In genomic region chr9:92294297-92294676, GRCh38 we compare ENCODE assay signal across 8 cellular contexts. TPM values are rescaled to one million over a fixed set of nuclear protein-coding genes. Genes with fewer than 3 reads are reported as not detected.
A peak's percentile ranks its signal among the peaks of the same experiment; 100 is the strongest.
DNase-seq lines count a peak whose midpoint lies in the region; ATAC-seq and TF ChIP-seq lines count a peak whose summit lies in the region.

No MANE protein-coding gene starts in this region.

- peak; percentile 19 for DNase-seq in DND-41
- DNase-seq in LoVo (ENCODE audit: low spot score), result peak; percentile 27
- DNase-seq in activated naive CD4-positive, alpha-beta T cell treated with anti-CD3 and anti-CD28 coated beads, Interleukin-2, amount 50 U/mL, for 72 hours (ENCODE audit: low spot score in 2 of 2), result peak in 1 of 2 donors; percentile 20
- DNase-seq in iPS DF 6.9 (ENCODE audit: low read depth, low spot score), result no peak
- no peak for DNase-seq in sciatic nerve (ENCODE audit: low spot score)
- no peak for DNase-seq in NCI-H1048 (lab: John Stamatoyannopoulos, UW)

- H3K79me2 ChIP-seq in DND-41 (ENCODE audit: insufficient read depth, low read length), result peaks cover 57% of the 10 kb centered on the region

- H3K4me1 ChIP-seq in DND-41 (ENCODE audit: insufficient read depth, low read length) (peaks cover 53% of the 10 kb centered on the region), iPS DF 6.9 (ENCODE audit: control insufficient read depth, insufficient read depth, low read length) (no peaks in the 10 kb centered on the region), skeletal muscle satellite cell (ENCODE audit: control insufficient read depth, insufficient read depth, low read length) (peaks cover 24% of the 10 kb centered on the region)

- peak overlapping the region; percentile 97 to 100 for H3K27ac Mint-ChIP-seq in activated naive CD4-positive, alpha-beta T cell treated with anti-CD3 and anti-CD28 coated beads, Interleukin-2, amount 50 U/mL, for 72 hours

- no peak for TF ChIP-seq CTCF in DND-41 (IDR thresholded peaks at IDR 0.05; ENCODE audit: borderline replicate concordance, extremely low read depth, low read length, poor library complexity, severe bottlenecking)

- peak overlapping the region; percentile 82 for H3K27ac ChIP-seq in DND-41 (ENCODE audit: low read length)
- H3K27ac ChIP-seq in iPS DF 6.9 (ENCODE audit: low read length), result no peak overlapping the region

- ATAC-seq in DND-41 (ENCODE audit: insufficient read depth, low read depth), result peak; percentile 13; the same call in 2 of the 3 replicates
- no peak for ATAC-seq in activated naive CD4-positive, alpha-beta T cell treated with anti-CD3 and anti-CD28 coated beads, Interleukin-2, amount 50 U/mL, for 72 hours
- no peak for ATAC-seq in sciatic nerve
- no peak for ATAC-seq in HG03520 (IDR thresholded peaks at IDR 0.05; ENCODE audit: unreplicated experiment)

- no peaks in the 10 kb centered on the region for H3K9me3 Mint-ChIP-seq in activated naive CD4-positive, alpha-beta T cell treated with anti-CD3 and anti-CD28 coated beads, Interleukin-2, amount 50 U/mL, for 72 hours

- peaks cover 26% of the 10 kb centered on the region; the same call in 1 of the 2 replicates for H4K20me1 ChIP-seq in DND-41 (ENCODE audit: insufficient read depth, low read length)

- H3K27me3 ChIP-seq in DND-41 (ENCODE audit: insufficient read depth, low read length, poor library complexity) (no peaks in the 10 kb centered on the region), iPS DF 6.9 (ENCODE audit: control insufficient read depth, insufficient read depth, low read length) (no peaks in the 10 kb centered on the region), skeletal muscle satellite cell (ENCODE audit: control insufficient read depth, insufficient read depth, low read length) (no peaks in the 10 kb centered on the region)

- H3K4me3 ChIP-seq in DND-41 (ENCODE audit: low read depth in 1 of 2, low read length in 2 of 2) (peak overlapping the region; percentile 61 to 85), iPS DF 6.9 (ENCODE audit: low read length) (peak overlapping the region; percentile 27; the same call in 1 of the 2 replicates), skeletal muscle satellite cell (ENCODE audit: low read length) (peak overlapping the region; percentile 88)

- WGBS in iPS DF 6.9 (ENCODE audit: insufficient coverage, insufficient read length), result no CpG with 5 or more reads among the region's 13 CpGs

- H3K36me3 ChIP-seq in DND-41 (ENCODE audit: insufficient read depth, low read length) (peaks cover 55% of the 10 kb centered on the region), iPS DF 6.9 (ENCODE audit: control insufficient read depth, insufficient read depth, low read length) (peaks cover 3% of the 10 kb centered on the region; the same call in 1 of the 2 replicates), skeletal muscle satellite cell (ENCODE audit: insufficient read depth, low read length) (peaks cover 31% of the 10 kb centered on the region)

- H3K4me2 ChIP-seq in DND-41 (ENCODE audit: insufficient read depth, low read length) (peak overlapping the region; percentile 88), skeletal muscle satellite cell (ENCODE audit: low read length) (peak overlapping the region; percentile 83)

- H3K9me3 ChIP-seq in DND-41 (ENCODE audit: insufficient read depth, low read length, severe bottlenecking) (no peaks in the 10 kb centered on the region), iPS DF 6.9 (ENCODE audit: control insufficient read depth, insufficient read depth, low read length) (no peaks in the 10 kb centered on the region), skeletal muscle satellite cell (replicated peaks; ENCODE audit: low read length) (no peaks in the 10 kb centered on the region)

- intact Hi-C loops in sciatic nerve (cut with DNase I), result no loop called here

- peaks cover 30 to 59% of the 10 kb centered on the region in 2 donors for H3K36me3 Mint-ChIP-seq in activated naive CD4-positive, alpha-beta T cell treated with anti-CD3 and anti-CD28 coated beads, Interleukin-2, amount 50 U/mL, for 72 hours

- H3K9ac ChIP-seq in DND-41 (ENCODE audit: low read depth, low read length) (peak overlapping the region; percentile 77), skeletal muscle satellite cell (ENCODE audit: low read depth, low read length) (peak overlapping the region; percentile 91)

- peak overlapping the region; percentile 77 for H2AFZ ChIP-seq in DND-41 (ENCODE audit: low read depth, low read length)

RNA-seq across cellular contexts. Expression of gene IARS1, which starts 0.8 kb away (rescaled TPM):
- total RNA-seq in activated naive CD4-positive, alpha-beta T cell treated with anti-CD3 and anti-CD28 coated beads, Interleukin-2, amount 50 U/mL, for 72 hours, result 100 to 1,000 TPM; 199 to 222 TPM
- total RNA-seq in skeletal muscle satellite cell (2012; rRNA removed), result 278 and 331 TPM in 2 replicates
- total RNA-seq in sciatic nerve, result 69.5 TPM

RNA-seq across cellular contexts. Expression of gene NOL8, which starts 30.9 kb away (rescaled TPM):
- total RNA-seq in activated naive CD4-positive, alpha-beta T cell treated with anti-CD3 and anti-CD28 coated beads, Interleukin-2, amount 50 U/mL, for 72 hours, result 10 to 100 TPM; 64.2 to 66.9 TPM
- 21.8 and 29.2 TPM in 2 replicates for total RNA-seq in skeletal muscle satellite cell (2012; rRNA removed)
- 53.0 TPM for total RNA-seq in sciatic nerve

RNA-seq across cellular contexts. Expression of gene CENPP, which starts 31.5 kb away (rescaled TPM):
- total RNA-seq in activated naive CD4-positive, alpha-beta T cell treated with anti-CD3 and anti-CD28 coated beads, Interleukin-2, amount 50 U/mL, for 72 hours, result 10 to 100 TPM; 22.3 to 26.4 TPM
- total RNA-seq in skeletal muscle satellite cell (2012; rRNA removed), result 4.2 and 6.1 TPM in 2 replicates
- 9.1 TPM for total RNA-seq in sciatic nerve

Comparison
In these comparisons a context has a peak if more than half of its experiments do, and no peak if none do; other contexts are left out.
1. DNase-seq: peak in DND-41 (single experiment) and LoVo (single experiment); none in iPS DF 6.9 (single experiment), sciatic nerve (single experiment) and NCI-H1048 (single experiment).
2. H3K4me3 ChIP-seq: peak in every context shown above with its lines; median percentile 88 in skeletal muscle satellite cell; 73 in DND-41; 27 in iPS DF 6.9.